38 cellular contexts compared by ENCODE assay signal in genomic region chr15:40361640-40362039, GRCh38. TPM values are rescaled to one million over a fixed set of nuclear protein-coding genes. Genes with fewer than 3 reads are reported as not detected.
"Had no signal": no experiment of that assay in that cellular context is flagged by ENCODE, and none has a peak within 500 bp of the region (broad histone marks: within the 10 kb centered on the region; RNA-seq: fewer than 3 reads in every experiment).

No MANE protein-coding gene starts in this region.

- H3K27me3 Mint-ChIP-seq: activated B cell treated with CpG ODN at 0.5 μM for 24 hours; activated CD4-positive, alpha-beta memory T cell treated with anti-CD3 and anti-CD28 coated beads for 36 hours; activated CD8-positive, alpha-beta T cell treated with anti-CD3 and anti-CD28 coated beads for 36 hours; activated naive CD8-positive, alpha-beta T cell treated with anti-CD3 and anti-CD28 coated beads for 36 hours had no signal

- H3K36me3 ChIP-seq: adrenal gland, brain microvascular endothelial cell, breast epithelium had no signal

- H3K27ac Mint-ChIP-seq: activated B cell treated with CpG ODN at 0.5 μM for 24 hours; activated CD4-positive, alpha-beta memory T cell treated with anti-CD3 and anti-CD28 coated beads for 36 hours; activated CD4-positive, alpha-beta T cell treated with anti-CD3 and anti-CD28 coated beads, Interleukin-2, amount 10 ng/mL, durations not matched to agents 24 days and 14 days; activated CD8-positive, alpha-beta T cell treated with anti-CD3 and anti-CD28 coated beads for 36 hours; activated naive CD4-positive, alpha-beta T cell treated with anti-CD3 and anti-CD28 coated beads for 36 hours; activated naive CD4-positive, alpha-beta T cell treated with anti-CD3 and anti-CD28 coated beads, Interleukin-2, amount 50 U/mL, for 72 hours; activated naive CD8-positive, alpha-beta T cell treated with anti-CD3 and anti-CD28 coated beads for 36 hours; activated T-helper 2 cell treated with anti-CD3 and anti-CD28 coated beads, Interferon-gamma antibody, Interleukin-2, Interleukin-4, amounts not matched to agents 10 μg/mL and 5 μg/mL and 100 μg/mL, durations not matched to agents 14 hours and 24 hours and 36 hours; T-helper 1 cell treated with Interleukin-12 subunit alpha and Interleukin-12 subunit beta and Interleukin-4 antibody, amounts not matched to agents 30 μg/mL and 1 μg/mL, for 36 hours; T-helper 2 cell treated with Interferon-gamma antibody and Interleukin-4, amounts not matched to agents 5 μg/mL and 100 μg/mL, for 36 hours had no signal

- H3K27me3 ChIP-seq: adrenal gland, body of pancreas, brain microvascular endothelial cell, breast epithelium had no signal

- H3K4me3 Mint-ChIP-seq: activated B cell treated with CpG ODN at 0.5 μM for 24 hours; activated CD4-positive, alpha-beta memory T cell treated with anti-CD3 and anti-CD28 coated beads for 36 hours; activated CD4-positive, alpha-beta T cell treated with anti-CD3 and anti-CD28 coated beads, Interleukin-2, amount 10 ng/mL, durations not matched to agents 24 days and 14 days; activated CD8-positive, alpha-beta T cell treated with anti-CD3 and anti-CD28 coated beads for 36 hours; activated naive CD4-positive, alpha-beta T cell treated with anti-CD3 and anti-CD28 coated beads for 36 hours; activated naive CD8-positive, alpha-beta T cell treated with anti-CD3 and anti-CD28 coated beads for 36 hours; activated T-cell treated with anti-CD3 and anti-CD28 coated beads, Interleukin-2, amount 50 U/mL, for 4 hours; T-helper 1 cell treated with Interleukin-12 subunit alpha and Interleukin-12 subunit beta and Interleukin-4 antibody, amounts not matched to agents 30 μg/mL and 1 μg/mL, for 36 hours; T-helper 2 cell treated with Interferon-gamma antibody and Interleukin-4, amounts not matched to agents 5 μg/mL and 100 μg/mL, for 36 hours had no signal

- H3K4me3 ChIP-seq: adrenal gland, body of pancreas, breast epithelium had no signal

- H3K36me3 Mint-ChIP-seq: activated CD4-positive, alpha-beta memory T cell treated with anti-CD3 and anti-CD28 coated beads for 36 hours; activated naive CD4-positive, alpha-beta T cell treated with anti-CD3 and anti-CD28 coated beads, Interleukin-2, amount 50 U/mL, for 72 hours; activated naive CD8-positive, alpha-beta T cell treated with anti-CD3 and anti-CD28 coated beads for 36 hours had no signal

- H3K27ac ChIP-seq: adrenal gland, body of pancreas, brain microvascular endothelial cell, breast epithelium, VCaP had no signal

- H3K9me3 Mint-ChIP-seq: activated B cell treated with CpG ODN at 0.5 μM for 24 hours; activated CD4-positive, alpha-beta memory T cell treated with anti-CD3 and anti-CD28 coated beads for 36 hours; activated CD4-positive, alpha-beta T cell treated with anti-CD3 and anti-CD28 coated beads, Interleukin-2, amount 10 ng/mL, durations not matched to agents 24 days and 14 days; activated CD8-positive, alpha-beta T cell treated with anti-CD3 and anti-CD28 coated beads for 36 hours; activated naive CD4-positive, alpha-beta T cell treated with anti-CD3 and anti-CD28 coated beads for 36 hours; activated naive CD4-positive, alpha-beta T cell treated with anti-CD3 and anti-CD28 coated beads, Interleukin-2, amount 50 U/mL, for 72 hours; activated naive CD8-positive, alpha-beta T cell treated with anti-CD3 and anti-CD28 coated beads for 36 hours; activated T-cell treated with anti-CD3 and anti-CD28 coated beads, Interleukin-2, amount 50 U/mL, for 4 hours; activated T-helper 2 cell treated with anti-CD3 and anti-CD28 coated beads, Interferon-gamma antibody, Interleukin-2, Interleukin-4, amounts not matched to agents 10 μg/mL and 5 μg/mL and 100 μg/mL, durations not matched to agents 14 hours and 24 hours and 36 hours; T-helper 1 cell treated with Interleukin-12 subunit alpha and Interleukin-12 subunit beta and Interleukin-4 antibody, amounts not matched to agents 30 μg/mL and 1 μg/mL, for 36 hours; T-helper 2 cell treated with Interferon-gamma antibody and Interleukin-4, amounts not matched to agents 5 μg/mL and 100 μg/mL, for 36 hours had no signal

- ATAC-seq: activated CD8-positive, alpha-beta T cell treated with anti-CD3 and anti-CD28 coated beads for 36 hours; activated naive CD4-positive, alpha-beta T cell treated with anti-CD3 and anti-CD28 coated beads, Interleukin-2, amount 50 U/mL, for 72 hours; activated T-cell treated with anti-CD3 and anti-CD28 coated beads, Interleukin-2, amount 50 U/mL, for 4 hours; body of pancreas had no signal

- DNase-seq: activated B cell treated with CpG ODN at 0.5 μM for 24 hours; activated CD4-positive, alpha-beta memory T cell treated with anti-CD3 and anti-CD28 coated beads for 36 hours; activated CD4-positive, alpha-beta T cell treated with anti-CD3 and anti-CD28 coated beads for 4 hours; activated CD4-positive, alpha-beta T cell treated with anti-CD3 and anti-CD28 coated beads, Interleukin-2, amount 10 ng/mL, durations not matched to agents 24 days and 14 days; activated CD4-positive, alpha-beta T cell treated with anti-CD3 and anti-CD28 coated beads, Interleukin-2, amount 50 U/mL, for 1 hour; activated CD4-positive, alpha-beta T cell treated with anti-CD3 and anti-CD28 coated beads, Interleukin-2, amount 50 U/mL, for 4 hours; activated CD4-positive, CD25-positive, alpha-beta regulatory T cell treated with anti-CD3 and anti-CD28 coated beads, Interleukin-2, amount 50 U/mL, for 72 hours; activated CD8-positive, alpha-beta memory T cell treated with anti-CD3 and anti-CD28 coated beads, Interleukin-2, amount 50 U/mL, for 4 hours; activated CD8-positive, alpha-beta T cell treated with anti-CD3 and anti-CD28 coated beads for 36 hours; activated effector memory CD4-positive, alpha-beta T cell treated with Interleukin-2 at 50 U/mL for 16 hours; activated gamma-delta T cell treated with Interleukin-2 at 50 U/mL for 16 hours; activated naive CD4-positive, alpha-beta T cell; activated naive CD4-positive, alpha-beta T cell treated with anti-CD3 and anti-CD28 coated beads for 36 hours; activated naive CD4-positive, alpha-beta T cell treated with anti-CD3 and anti-CD28 coated beads, Interleukin-2, amount 50 U/mL, for 16 hours; activated naive CD8-positive, alpha-beta T cell treated with anti-CD3 and anti-CD28 coated beads for 36 hours; activated T-cell treated with anti-CD3 and anti-CD28 coated beads for 4 hours; activated T-cell treated with anti-CD3 and anti-CD28 coated beads, Interleukin-2, amount 50 U/mL, for 1 hour; activated T-cell treated with anti-CD3 and anti-CD28 coated beads, Interleukin-2, amount 50 U/mL, for 4 hours; adrenal gland; amniotic stem cell; aorta; body of pancreas; brain microvascular endothelial cell; central memory CD4-positive, alpha-beta T cell; cerebellar nuclear complex; T-helper 1 cell; T-helper 2 cell; T-helper 9 cell had no signal

- H3K9me3 ChIP-seq: adrenal gland, body of pancreas, breast epithelium had no signal

RNA-seq across cellular contexts. Expression of gene PHGR1, which starts 10.8 kb away (rescaled TPM):
- total RNA-seq: activated B cell treated with CpG ODN at 0.5 μM for 24 hours; activated CD4-positive, alpha-beta memory T cell treated with anti-CD3 and anti-CD28 coated beads for 36 hours; activated CD4-positive, alpha-beta T cell treated with anti-CD3 and anti-CD28 coated beads, Interleukin-2, amount 10 ng/mL, durations not matched to agents 24 days and 14 days; activated CD8-positive, alpha-beta memory T cell treated with anti-CD3 and anti-CD28 coated beads for 36 hours; activated CD8-positive, alpha-beta T cell treated with anti-CD3 and anti-CD28 coated beads for 36 hours; activated naive CD4-positive, alpha-beta T cell treated with anti-CD3 and anti-CD28 coated beads for 36 hours; activated naive CD4-positive, alpha-beta T cell treated with anti-CD3 and anti-CD28 coated beads, Interleukin-2, amount 50 U/mL, for 72 hours; activated naive CD8-positive, alpha-beta T cell treated with anti-CD3 and anti-CD28 coated beads for 36 hours; activated T-helper 2 cell treated with anti-CD3 and anti-CD28 coated beads, Interferon-gamma antibody, Interleukin-2, Interleukin-4, amounts not matched to agents 10 μg/mL and 5 μg/mL and 100 μg/mL, durations not matched to agents 14 hours and 24 hours and 36 hours; aorta; astrocyte; body of pancreas; cardiac septum; chondrocyte had no signal
